29 cellular contexts compared by ENCODE assay signal in the genomic region with DNA sequence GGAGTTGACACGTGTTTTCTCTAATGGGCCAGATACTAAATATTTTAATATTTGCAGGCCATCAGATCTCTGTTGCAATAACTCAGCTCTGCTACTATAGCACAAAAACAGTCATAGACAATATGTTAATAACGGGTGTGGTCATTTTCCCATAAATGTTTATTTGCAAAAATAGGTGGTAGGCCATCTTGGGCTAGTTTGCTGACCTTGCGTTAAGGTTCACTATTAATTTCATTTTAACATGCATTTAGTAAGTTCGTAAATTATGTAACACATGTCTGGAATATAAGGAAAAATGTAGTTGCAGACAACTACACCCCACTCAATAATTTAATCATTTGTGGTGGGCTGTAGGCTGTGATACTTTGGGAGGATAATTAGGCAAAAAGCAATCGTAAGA.
"Had no signal": no experiment of that assay in that cellular context is flagged by ENCODE, and none has a peak within 500 bp of the region (broad histone marks: within the 10 kb centered on the region; RNA-seq: fewer than 3 reads in every experiment).

No MANE protein-coding gene starts in this region.

- H3K27ac Mint-ChIP-seq: stimulated activated effector memory CD8-positive, alpha-beta T cell treated with anti-CD3 and anti-CD28 coated beads, Interleukin-12 subunit alpha, Interleukin-12 subunit beta, amount 100 ng/mL, for 72 hours; stimulated activated memory B cell treated with anti-CD40 and anti-IgM and Interleukin-4, amounts not matched to agents 10 μg/mL and 1 μg/mL and 100 μg/mL, for 72 hours; stimulated activated naive B cell treated with anti-CD40 and anti-IgM and Interleukin-4, amounts not matched to agents 10 μg/mL and 1 μg/mL and 100 μg/mL, for 72 hours; stimulated activated naive CD8-positive, alpha-beta T cell treated with anti-CD3 and anti-CD28 coated beads, Interleukin-15, amount 100 ng/mL, for 72 hours; stimulated activated naive CD8-positive, alpha-beta T cell treated with anti-CD3 and anti-CD28 coated beads, Interleukin-15, Interleukin-2, amounts not matched to agents 100 ng/mL and 50 ng/mL, for 24 hours; type B pancreatic cell had no signal

- H3K4me1 Mint-ChIP-seq: stimulated activated effector memory CD8-positive, alpha-beta T cell treated with anti-CD3 and anti-CD28 coated beads, Interleukin-12 subunit alpha, Interleukin-12 subunit beta, amount 100 ng/mL, for 72 hours; stimulated activated memory B cell treated with anti-CD40 and anti-IgM and Interleukin-4, amounts not matched to agents 10 μg/mL and 1 μg/mL and 100 μg/mL, for 72 hours; stimulated activated naive B cell treated with anti-CD40 and anti-IgM and Interleukin-4, amounts not matched to agents 10 μg/mL and 1 μg/mL and 100 μg/mL, for 72 hours; stimulated activated naive CD8-positive, alpha-beta T cell treated with anti-CD3 and anti-CD28 coated beads, Interleukin-15, amount 100 ng/mL, for 72 hours had no signal

- ATAC-seq: stimulated activated effector memory CD8-positive, alpha-beta T cell treated with anti-CD3 and anti-CD28 coated beads, Interleukin-12 subunit alpha, Interleukin-12 subunit beta, amount 100 ng/mL, for 72 hours; stimulated activated memory B cell treated with anti-CD40 and anti-IgM and Interleukin-4, amounts not matched to agents 10 μg/mL and 1 μg/mL and 100 μg/mL, for 72 hours; stimulated activated naive B cell treated with anti-CD40 and anti-IgM and Interleukin-4, amounts not matched to agents 10 μg/mL and 1 μg/mL and 100 μg/mL, for 72 hours; stimulated activated naive CD8-positive, alpha-beta T cell treated with anti-CD3 and anti-CD28 coated beads, Interleukin-15, amount 100 ng/mL, for 72 hours; stimulated activated naive CD8-positive, alpha-beta T cell treated with anti-CD3 and anti-CD28 coated beads, Interleukin-15, Interleukin-2, amounts not matched to agents 100 U/mL and 50 U/mL, for 24 hours; upper lobe of right lung had no signal

- H3K27ac ChIP-seq: stomach, suprapubic skin, testis, thoracic aorta, thyroid gland, tibial artery, tibial nerve, transverse colon, upper lobe of left lung, upper lobe of right lung, uterus, vagina had no signal

- H3K27me3 Mint-ChIP-seq: stimulated activated memory B cell treated with anti-CD40 and anti-IgM and Interleukin-4, amounts not matched to agents 10 μg/mL and 1 μg/mL and 100 μg/mL, for 72 hours; stimulated activated naive B cell treated with anti-CD40 and anti-IgM and Interleukin-4, amounts not matched to agents 10 μg/mL and 1 μg/mL and 100 μg/mL, for 72 hours; stimulated activated naive CD8-positive, alpha-beta T cell treated with anti-CD3 and anti-CD28 coated beads, Interleukin-15, amount 100 ng/mL, for 72 hours; stimulated activated naive CD8-positive, alpha-beta T cell treated with anti-CD3 and anti-CD28 coated beads, Interleukin-15, Interleukin-2, amounts not matched to agents 100 ng/mL and 50 ng/mL, for 24 hours; type B pancreatic cell had no signal

- H3K4me1 ChIP-seq: stomach, testis, thyroid gland, tibial artery, tibial nerve, transverse colon, upper lobe of left lung, upper lobe of right lung, uterus, vagina had no signal

- H3K9me3 ChIP-seq: stomach, suprapubic skin, testis, thoracic aorta, thyroid gland, tibial artery, tibial nerve, transverse colon, upper lobe of left lung, upper lobe of right lung, uterus, vagina had no signal

- H3K27me3 ChIP-seq: stomach, suprapubic skin, testis, thyroid gland, tibial artery, tibial nerve, transverse colon, upper lobe of left lung, upper lobe of right lung, uterus, vagina had no signal

- FAIRE-seq: urothelium cell line had no signal

- H3K4me3 ChIP-seq: stomach, suprapubic skin, testis, thoracic aorta, thyroid gland, tibial artery, tibial nerve, transverse colon, upper lobe of left lung, upper lobe of right lung, uterus, vagina had no signal

- DNase-seq: stimulated activated CD4-positive, alpha-beta T cell treated with anti-CD3 and anti-CD28 coated beads, Interleukin-2, amount 100 ng/mL, for 48 hours; stimulated activated CD4-positive, alpha-beta T cell treated with anti-CD3 and anti-CD28 coated beads, Interleukin-4, amount 100 ng/mL, for 1 hour; stimulated activated CD4-positive, alpha-beta T cell treated with anti-CD3 and anti-CD28 coated beads, Interleukin-4, amount 100 ng/mL, for 24 hours; stimulated activated CD4-positive, alpha-beta T cell treated with anti-CD3 and anti-CD28 coated beads, Interleukin-4, amount 100 ng/mL, for 4 hours; stimulated activated CD8-positive, alpha-beta memory T cell treated with anti-CD3 and anti-CD28 coated beads, Interleukin-4, amount 100 ng/mL, for 48 hours; stimulated activated naive B cell treated with anti-CD40 and anti-IgM and Interleukin-4, amounts not matched to agents 10 μg/mL and 1 μg/mL and 100 μg/mL, for 72 hours; stimulated activated naive CD4-positive, alpha-beta T cell; stimulated activated naive CD4-positive, alpha-beta T cell treated with Interleukin-2 at 50 U/mL for 16 hours; stimulated activated naive CD8-positive, alpha-beta T cell treated with anti-CD3 and anti-CD28 coated beads, Interleukin-15, amount 100 ng/mL, for 72 hours; stimulated activated naive CD8-positive, alpha-beta T cell treated with anti-CD3 and anti-CD28 coated beads, Interleukin-15, Interleukin-2, amounts not matched to agents 100 U/mL and 50 U/mL, for 24 hours; stomach; substantia nigra; testis; thyroid gland; tibial artery; transverse colon; trophoblast cell; upper lobe of right lung; uterus had no signal

- H3K4me3 Mint-ChIP-seq: stimulated activated effector memory CD8-positive, alpha-beta T cell treated with anti-CD3 and anti-CD28 coated beads, Interleukin-12 subunit alpha, Interleukin-12 subunit beta, amount 100 ng/mL, for 72 hours; stimulated activated memory B cell treated with anti-CD40 and anti-IgM and Interleukin-4, amounts not matched to agents 10 μg/mL and 1 μg/mL and 100 μg/mL, for 72 hours; stimulated activated naive B cell treated with anti-CD40 and anti-IgM and Interleukin-4, amounts not matched to agents 10 μg/mL and 1 μg/mL and 100 μg/mL, for 72 hours; stimulated activated naive CD8-positive, alpha-beta T cell treated with anti-CD3 and anti-CD28 coated beads, Interleukin-15, amount 100 ng/mL, for 72 hours; stimulated activated naive CD8-positive, alpha-beta T cell treated with anti-CD3 and anti-CD28 coated beads, Interleukin-15, Interleukin-2, amounts not matched to agents 100 ng/mL and 50 ng/mL, for 24 hours; type B pancreatic cell had no signal

- H3K36me3 Mint-ChIP-seq: stimulated activated effector memory CD8-positive, alpha-beta T cell treated with anti-CD3 and anti-CD28 coated beads, Interleukin-12 subunit alpha, Interleukin-12 subunit beta, amount 100 ng/mL, for 72 hours; stimulated activated memory B cell treated with anti-CD40 and anti-IgM and Interleukin-4, amounts not matched to agents 10 μg/mL and 1 μg/mL and 100 μg/mL, for 72 hours; stimulated activated naive B cell treated with anti-CD40 and anti-IgM and Interleukin-4, amounts not matched to agents 10 μg/mL and 1 μg/mL and 100 μg/mL, for 72 hours had no signal

- H3K36me3 ChIP-seq: stomach, suprapubic skin, thoracic aorta, thyroid gland, tibial artery, tibial nerve, transverse colon, upper lobe of left lung, upper lobe of right lung, uterus, vagina had no signal
